In the genomic region with DNA sequence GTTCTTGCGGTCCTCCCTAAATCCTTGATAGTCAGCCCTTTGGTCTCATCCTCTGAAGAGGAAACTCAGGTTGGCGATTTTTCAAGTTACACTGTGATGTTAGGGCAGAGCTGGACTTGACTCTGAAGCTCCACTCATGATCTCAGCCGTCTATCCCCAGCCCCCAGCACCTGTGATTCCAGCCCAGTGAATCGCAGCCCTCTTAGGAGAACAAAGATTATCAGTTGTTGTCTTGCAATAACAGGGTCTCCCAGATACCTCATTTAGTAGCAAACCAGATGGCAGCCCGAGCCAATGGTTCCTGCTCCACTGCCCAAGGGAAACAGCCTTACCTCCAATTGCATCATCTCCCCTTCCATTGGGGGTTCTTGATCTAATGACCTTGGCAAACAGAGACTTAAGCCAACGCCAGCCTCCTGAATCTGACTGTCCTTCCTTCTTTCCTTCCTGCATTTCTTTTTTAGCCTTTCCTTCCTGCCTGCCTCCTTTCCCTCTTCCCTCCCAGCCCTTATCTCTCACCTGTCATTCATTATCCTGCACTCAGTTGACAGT, we compare ENCODE assay signal across 17 cellular contexts.
"Had no signal": no experiment of that assay in that cellular context is flagged by ENCODE, and none has a peak within 500 bp of the region (broad histone marks: within the 10 kb centered on the region; RNA-seq: fewer than 3 reads in every experiment).

No MANE protein-coding gene starts in this region.

- H3K36me3 Mint-ChIP-seq: brain, natural killer cell had no signal

- DNase-seq: activated CD4-positive, alpha-beta T cell treated with anti-CD3 and anti-CD28 coated beads, Interleukin-2, amount 10 ng/mL, durations not matched to agents 24 days and 14 days; activated naive CD4-positive, alpha-beta T cell treated with anti-CD3 and anti-CD28 coated beads, Interleukin-2, amount 50 U/mL, for 16 hours; activated T-cell treated with anti-CD3 and anti-CD28 coated beads, Interleukin-2, amount 50 U/mL, for 1 hour; central memory CD4-positive, alpha-beta T cell; hippocampal formation; left ventricle myocardium inferior; midbrain; natural killer cell; spleen; stimulated activated CD4-positive, alpha-beta T cell treated with anti-CD3 and anti-CD28 coated beads, Interleukin-4, amount 100 ng/mL, for 1 hour; stimulated activated naive CD4-positive, alpha-beta T cell treated with Interleukin-2 at 50 U/mL for 16 hours; upper lobe of left lung had no signal

- H3K9me3 ChIP-seq: esophagus muscularis mucosa, prostate gland, thoracic aorta, upper lobe of left lung had no signal

- H3K27me3 Mint-ChIP-seq: brain had no signal

- H3K27ac ChIP-seq: esophagus muscularis mucosa, left ventricle myocardium inferior, prostate gland, spleen, thoracic aorta, upper lobe of left lung had no signal

- H3K9me3 Mint-ChIP-seq: activated CD4-positive, alpha-beta T cell treated with anti-CD3 and anti-CD28 coated beads, Interleukin-2, amount 10 ng/mL, durations not matched to agents 24 days and 14 days; activated T-helper 2 cell treated with anti-CD3 and anti-CD28 coated beads, Interferon-gamma antibody, Interleukin-2, Interleukin-4, amounts not matched to agents 10 μg/mL and 5 μg/mL and 100 μg/mL, durations not matched to agents 14 hours and 24 hours and 36 hours; natural killer cell had no signal

- H3K4me3 Mint-ChIP-seq: activated CD4-positive, alpha-beta T cell treated with anti-CD3 and anti-CD28 coated beads, Interleukin-2, amount 10 ng/mL, durations not matched to agents 24 days and 14 days; brain; natural killer cell had no signal

- H3K27ac Mint-ChIP-seq: activated CD4-positive, alpha-beta T cell treated with anti-CD3 and anti-CD28 coated beads, Interleukin-2, amount 10 ng/mL, durations not matched to agents 24 days and 14 days; activated T-helper 2 cell treated with anti-CD3 and anti-CD28 coated beads, Interferon-gamma antibody, Interleukin-2, Interleukin-4, amounts not matched to agents 10 μg/mL and 5 μg/mL and 100 μg/mL, durations not matched to agents 14 hours and 24 hours and 36 hours; natural killer cell had no signal

- H3K4me1 Mint-ChIP-seq: activated CD4-positive, alpha-beta T cell treated with anti-CD3 and anti-CD28 coated beads, Interleukin-2, amount 10 ng/mL, durations not matched to agents 24 days and 14 days; natural killer cell had no signal

- H3K4me1 ChIP-seq: left ventricle myocardium inferior, spleen, upper lobe of left lung had no signal

- ATAC-seq: natural killer cell had no signal

- H3K4me3 ChIP-seq: esophagus muscularis mucosa, left ventricle myocardium inferior, prostate gland, spleen, thoracic aorta, upper lobe of left lung had no signal

- H3K27me3 ChIP-seq: upper lobe of left lung had no signal

- H3K36me3 ChIP-seq: esophagus muscularis mucosa, left ventricle myocardium inferior, prostate gland, spleen, thoracic aorta, upper lobe of left lung had no signal
